ENCODE assay signal across 1 cellular context in genomic region chr10:8017276-8017675, GRCh38.
TF ChIP-seq lines count a peak whose summit lies in the region.

No MANE protein-coding gene starts in this region.

TF ChIP-seq in WTC11, 78 proteins besides CTCF, POLR2A, EP300 and RAD21 (continued from another document):
- no peak for TF ChIP-seq E2F1 (CRISPR knock-in tag; IDR thresholded peaks at IDR 0.05)
- TF ChIP-seq ZNF317 (CRISPR knock-in tag; IDR thresholded peaks at IDR 0.05; ENCODE audit: borderline replicate concordance, low read depth): no peak
- TF ChIP-seq NFATC4 (CRISPR knock-in tag; IDR thresholded peaks at IDR 0.05): no peak
- TF ChIP-seq ATF1 (CRISPR knock-in tag; IDR thresholded peaks at IDR 0.05): no peak
- TF ChIP-seq AR (CRISPR knock-in tag; IDR thresholded peaks at IDR 0.05): no peak
- TF ChIP-seq NFE2L1 (CRISPR knock-in tag; IDR thresholded peaks at IDR 0.05): no peak
TF ChIP-seq in WTC11: peak in this region for 0.
